In genomic region chr3:15805756-15806266, GRCh38 we compare ENCODE assay signal across 9 cellular contexts.
DNase-seq lines count a peak whose midpoint lies in the region; ATAC-seq and TF ChIP-seq lines count a peak whose summit lies in the region.
"Had no signal": no experiment of that assay in that cellular context is flagged by ENCODE, and none has a peak within 500 bp of the region (broad histone marks: within the 10 kb centered on the region; RNA-seq: fewer than 3 reads in every experiment).

No MANE protein-coding gene starts in this region.

- peaks cover 5% of the 10 kb centered on the region for H3K9me3 Mint-ChIP-seq in activated T-cell treated with anti-CD3 and anti-CD28 coated beads, Interleukin-2, amount 50 U/mL, for 24 hours
- no peaks in the 10 kb centered on the region for H3K9me3 Mint-ChIP-seq in nephron progenitor cell

- H3K36me3 Mint-ChIP-seq in activated T-cell treated with anti-CD3 and anti-CD28 coated beads, Interleukin-2, amount 50 U/mL, for 24 hours (ENCODE audit: low read depth), result peaks cover 5% of the 10 kb centered on the region
- peaks cover 11% of the 10 kb centered on the region for H3K36me3 Mint-ChIP-seq in nephron progenitor cell (ENCODE audit: low read depth)

- peak overlapping the region; percentile 50 for H3K27ac Mint-ChIP-seq in activated T-cell treated with anti-CD3 and anti-CD28 coated beads, Interleukin-2, amount 50 U/mL, for 24 hours
- no peak overlapping the region for H3K27ac Mint-ChIP-seq in nephron progenitor cell

- H3K27me3 Mint-ChIP-seq in activated T-cell treated with anti-CD3 and anti-CD28 coated beads, Interleukin-2, amount 50 U/mL, for 24 hours, result no peaks in the 10 kb centered on the region
- no peaks in the 10 kb centered on the region for H3K27me3 Mint-ChIP-seq in nephron progenitor cell (ENCODE audit: low read depth, poor library complexity)

- TF ChIP-seq CTCF in nephron progenitor cell (IDR thresholded peaks at IDR 0.05), result no peak

- DNase-seq in activated T-cell treated with anti-CD3 and anti-CD28 coated beads, Interleukin-2, amount 50 U/mL, for 24 hours, result no peak
- no peak for DNase-seq in activated T-cell treated with anti-CD3 and anti-CD28 coated beads, Interleukin-2, amount 50 U/mL, for 1 hour
- DNase-seq in RPMI8226 (peak; percentile 66), hepatic stellate cell (ENCODE audit: low spot score) (peak; percentile 26), middle frontal gyrus (ENCODE audit: extremely low spot score, low spot score) (no peak), nephron progenitor cell (no peak), GM19238 (ENCODE audit: insufficient read length, low spot score) (no peak)
- DNase-seq: activated T-cell treated with anti-CD3 and anti-CD28 coated beads, Interleukin-2, amount 50 U/mL, for 4 hours had no signal

- peaks cover 77% of the 10 kb centered on the region for H3K4me1 Mint-ChIP-seq in activated T-cell treated with anti-CD3 and anti-CD28 coated beads, Interleukin-2, amount 50 U/mL, for 24 hours (ENCODE audit: low read depth)
- peaks cover 10% of the 10 kb centered on the region for H3K4me1 Mint-ChIP-seq in nephron progenitor cell

- H3K4me3 Mint-ChIP-seq in activated T-cell treated with anti-CD3 and anti-CD28 coated beads, Interleukin-2, amount 50 U/mL, for 24 hours, result no peak overlapping the region
- H3K4me3 Mint-ChIP-seq in nephron progenitor cell, result no peak overlapping the region
- H3K4me3 Mint-ChIP-seq: activated T-cell treated with anti-CD3 and anti-CD28 coated beads, Interleukin-2, amount 50 U/mL, for 4 hours had no signal

- ATAC-seq in HG02973 (IDR thresholded peaks at IDR 0.05; ENCODE audit: unreplicated experiment), result peak; percentile 66

Comparison
In these comparisons a context has a peak if more than half of its experiments do, and no peak if none do; other contexts are left out.
1. DNase-seq: peak in RPMI8226 (single experiment) and hepatic stellate cell (single experiment); none in activated T-cell treated with anti-CD3 and anti-CD28 coated beads, Interleukin-2, amount 50 U/mL, for 24 hours (single experiment), activated T-cell treated with anti-CD3 and anti-CD28 coated beads, Interleukin-2, amount 50 U/mL, for 1 hour (single experiment), middle frontal gyrus (single experiment), nephron progenitor cell (single experiment) and GM19238 (single experiment).